Comparison of ENCODE assay signal across 14 cellular contexts in genomic region chr6:1916334-1916985, GRCh38.
A peak's percentile ranks its signal among the peaks of the same experiment; 100 is the strongest.
DNase-seq lines count a peak whose midpoint lies in the region; ATAC-seq and TF ChIP-seq lines count a peak whose summit lies in the region.
"Had no signal": no experiment of that assay in that cellular context is flagged by ENCODE, and none has a peak within 500 bp of the region (broad histone marks: within the 10 kb centered on the region; RNA-seq: fewer than 3 reads in every experiment).

No MANE protein-coding gene starts in this region.

- no peaks in the 10 kb centered on the region for H3K27me3 Mint-ChIP-seq in CD4-positive, alpha-beta T cell
- no peaks in the 10 kb centered on the region for H3K27me3 Mint-ChIP-seq in activated CD4-positive, alpha-beta T cell treated with anti-CD3 and anti-CD28 coated beads, Interleukin-2, amount 10 ng/mL, durations not matched to agents 7 days and 5 days
- H3K27me3 Mint-ChIP-seq: central memory CD8-positive, alpha-beta T cell; T-helper 17 cell had no signal

- intact Hi-C loops in CD4-positive, alpha-beta T cell (cut with DNase I, micrococcal nuclease) = no loop called here

- no peaks in the 10 kb centered on the region for H3K9me3 Mint-ChIP-seq in CD4-positive, alpha-beta T cell
- no peaks in the 10 kb centered on the region for H3K9me3 Mint-ChIP-seq in activated CD4-positive, alpha-beta T cell treated with anti-CD3 and anti-CD28 coated beads, Interleukin-2, amount 10 ng/mL, durations not matched to agents 7 days and 5 days
- H3K9me3 Mint-ChIP-seq: central memory CD8-positive, alpha-beta T cell; nephron had no signal

- no peak for ATAC-seq in CD4-positive, alpha-beta T cell (ENCODE audit: poor library complexity)
- ATAC-seq: T-helper 17 cell had no signal

- H3K27ac Mint-ChIP-seq in CD4-positive, alpha-beta T cell = no peak overlapping the region
- no peak overlapping the region for H3K27ac Mint-ChIP-seq in activated CD4-positive, alpha-beta T cell treated with anti-CD3 and anti-CD28 coated beads, Interleukin-2, amount 10 ng/mL, durations not matched to agents 7 days and 5 days
- H3K27ac Mint-ChIP-seq: T-helper 17 cell had no signal

- H3K9me3 ChIP-seq in CD4-positive, alpha-beta T cell (ENCODE audit: control insufficient read depth, low read length) = no peaks in the 10 kb centered on the region

- peaks cover 15% of the 10 kb centered on the region for H3K4me1 Mint-ChIP-seq in CD4-positive, alpha-beta T cell (ENCODE audit: low read depth)
- peaks cover 12% of the 10 kb centered on the region for H3K4me1 Mint-ChIP-seq in activated CD4-positive, alpha-beta T cell treated with anti-CD3 and anti-CD28 coated beads, Interleukin-2, amount 10 ng/mL, durations not matched to agents 7 days and 5 days

- no peak overlapping the region for H3K4me3 Mint-ChIP-seq in CD4-positive, alpha-beta T cell
- H3K4me3 Mint-ChIP-seq in activated CD4-positive, alpha-beta T cell treated with anti-CD3 and anti-CD28 coated beads, Interleukin-2, amount 10 ng/mL, durations not matched to agents 7 days and 5 days = no peak overlapping the region
- H3K4me3 Mint-ChIP-seq: central memory CD8-positive, alpha-beta T cell; nephron; T-helper 17 cell had no signal

- DNase-seq in HCEC 1CT (peak; percentile 38), T1000 (lab: John Stamatoyannopoulos, UW) (peak; percentile 41), fibroblast of villous mesenchyme (ENCODE audit: low read depth) (peak; percentile 43), skeletal muscle cell (ENCODE audit: low read depth) (peak; percentile 54), SHP77 (lab: John Stamatoyannopoulos, UW) (no peak), GM19238 (ENCODE audit: insufficient read length, low spot score) (no peak)
- no peak for DNase-seq in CD4-positive, alpha-beta T cell
- DNase-seq in activated CD4-positive, alpha-beta T cell treated with anti-CD3 and anti-CD28 coated beads, Interleukin-2, amount 10 ng/mL, durations not matched to agents 7 days and 5 days = no peak
- DNase-seq: activated CD8-positive, alpha-beta memory T cell treated with anti-CD3 and anti-CD28 coated beads, Interleukin-2, amount 50 U/mL, for 4 hours; NCI-H1048; stimulated activated CD4-positive, alpha-beta T cell treated with anti-CD3 and anti-CD28 coated beads, Interleukin-2, amount 100 ng/mL, for 48 hours; T-helper 17 cell had no signal

- POLR2A ChIA-PET in CD4-positive, alpha-beta T cell (lab: Charles Lee) = no interaction called here
- POLR2A ChIA-PET in activated CD4-positive, alpha-beta T cell treated with anti-CD3 and anti-CD28 coated beads, Interleukin-2, amount 10 ng/mL, durations not matched to agents 7 days and 5 days (lab: Charles Lee) = no interaction called here

- H3K36me3 Mint-ChIP-seq in CD4-positive, alpha-beta T cell (ENCODE audit: low read depth) = no peaks in the 10 kb centered on the region
- H3K36me3 Mint-ChIP-seq in activated CD4-positive, alpha-beta T cell treated with anti-CD3 and anti-CD28 coated beads, Interleukin-2, amount 10 ng/mL, durations not matched to agents 7 days and 5 days (ENCODE audit: low read depth) = no peaks in the 10 kb centered on the region

- no peak for TF ChIP-seq CTCF in fibroblast of villous mesenchyme (IDR thresholded peaks at IDR 0.05; ENCODE audit: insufficient read depth, low read depth, low read length)
- no peak for TF ChIP-seq CTCF in CD4-positive, alpha-beta T cell (IDR thresholded peaks at IDR 0.05)

- CTCF ChIA-PET in CD4-positive, alpha-beta T cell (lab: Charles Lee) = no interaction called here
- CTCF ChIA-PET in activated CD4-positive, alpha-beta T cell treated with anti-CD3 and anti-CD28 coated beads, Interleukin-2, amount 10 ng/mL, durations not matched to agents 7 days and 5 days (lab: Charles Lee) = interaction anchor here (0.6 kb wide), 2 partner anchors 70 to 1709 kb away, joined by 3 to 6 read pairs; no protein-coding TSS in a partner anchor

- H3K4me3 ChIP-seq in fibroblast of villous mesenchyme (ENCODE audit: low read depth, low read length) (no peak overlapping the region), skeletal muscle cell (ENCODE audit: low read depth, low read length) (no peak overlapping the region)

- H3K27me3 ChIP-seq in CD4-positive, alpha-beta T cell (ENCODE audit: control insufficient read depth, insufficient read depth, low read length) = no peaks in the 10 kb centered on the region

- H3K27ac ChIP-seq in CD4-positive, alpha-beta T cell (ENCODE audit: low read depth, low read length) = no peak overlapping the region

Comparison
In these comparisons a context has a peak if more than half of its experiments do, and no peak if none do; other contexts are left out.
1. DNase-seq: peak in HCEC 1CT (single experiment), T1000 (single experiment), fibroblast of villous mesenchyme (single experiment) and skeletal muscle cell (single experiment); none in CD4-positive, alpha-beta T cell (0 of 10), SHP77 (0 of 2), activated CD4-positive, alpha-beta T cell treated with anti-CD3 and anti-CD28 coated beads, Interleukin-2, amount 10 ng/mL, durations not matched to agents 7 days and 5 days (single experiment) and GM19238 (single experiment).